ENCODE assay signal across 12 cellular contexts in genomic region chr13:50365300-50365682, GRCh38.
DNase-seq lines count a peak whose midpoint lies in the region; ATAC-seq and TF ChIP-seq lines count a peak whose summit lies in the region.
"Had no signal": no experiment of that assay in that cellular context is flagged by ENCODE, and none has a peak within 500 bp of the region (broad histone marks: within the 10 kb centered on the region; RNA-seq: fewer than 3 reads in every experiment).

No MANE protein-coding gene starts in this region.

- peak overlapping the region; percentile 80 for H3K4me3 Mint-ChIP-seq in activated naive CD4-positive, alpha-beta T cell treated with anti-CD3 and anti-CD28 coated beads, Interleukin-2, amount 50 U/mL, for 24 hours

- ATAC-seq in GM18867 (IDR thresholded peaks at IDR 0.05; ENCODE audit: unreplicated experiment), result peak; percentile 2
- ATAC-seq in mucosa of descending colon, result peak; percentile 54

- no peak for TF ChIP-seq CTCF in mucosa of descending colon (IDR thresholded peaks at IDR 0.05)
- no peak for TF ChIP-seq CTCF in coronary artery (IDR thresholded peaks at IDR 0.05)

- peak; percentile 75 for DNase-seq in HT1080 (ENCODE audit: low read depth)
- DNase-seq in mucosa of descending colon, result no peak
- DNase-seq in stimulated activated naive CD4-positive, alpha-beta T cell treated with Interleukin-2 at 50 U/mL for 16 hours (lab: John Stamatoyannopoulos, UW), result no peak
- DNase-seq in mesenteric fat pad (ENCODE audit: low spot score), result no peak
- DNase-seq in NCI-H748 (lab: John Stamatoyannopoulos, UW; ENCODE audit: unreplicated experiment), result no peak
- no peak for DNase-seq in coronary artery (ENCODE audit: low spot score)
- DNase-seq: DND-41, T1000, uterus had no signal

- H3K36me3 ChIP-seq in mucosa of descending colon (ENCODE audit: low read depth), result no peaks in the 10 kb centered on the region
- H3K36me3 ChIP-seq: ascending aorta, uterus had no signal

- H3K4me1 Mint-ChIP-seq in activated naive CD4-positive, alpha-beta T cell treated with anti-CD3 and anti-CD28 coated beads, Interleukin-2, amount 50 U/mL, for 24 hours, result peaks cover 44% of the 10 kb centered on the region

- H3K27me3 Mint-ChIP-seq in activated naive CD4-positive, alpha-beta T cell treated with anti-CD3 and anti-CD28 coated beads, Interleukin-2, amount 50 U/mL, for 24 hours, result no peaks in the 10 kb centered on the region

- intact Hi-C loops in mucosa of descending colon (cut with DNase I, micrococcal nuclease), result no loop called here

- H3K9me3 ChIP-seq in mucosa of descending colon, result no peaks in the 10 kb centered on the region
- H3K9me3 ChIP-seq: ascending aorta, uterus had no signal

- peaks cover 8% of the 10 kb centered on the region for H3K4me1 ChIP-seq in mucosa of descending colon (ENCODE audit: low read depth)
- H3K4me1 ChIP-seq: ascending aorta, uterus had no signal

- no peaks in the 10 kb centered on the region for H3K9me3 Mint-ChIP-seq in activated naive CD4-positive, alpha-beta T cell treated with anti-CD3 and anti-CD28 coated beads, Interleukin-2, amount 50 U/mL, for 24 hours

- H3K4me3 ChIP-seq in mucosa of descending colon (no peak overlapping the region), coronary artery (no peak overlapping the region)
- H3K4me3 ChIP-seq: uterus had no signal

- H3K27ac ChIP-seq in coronary artery, result no peak overlapping the region
- H3K27ac ChIP-seq: uterus had no signal

- no peaks in the 10 kb centered on the region for H3K36me3 Mint-ChIP-seq in activated naive CD4-positive, alpha-beta T cell treated with anti-CD3 and anti-CD28 coated beads, Interleukin-2, amount 50 U/mL, for 24 hours

- H3K27ac Mint-ChIP-seq in activated naive CD4-positive, alpha-beta T cell treated with anti-CD3 and anti-CD28 coated beads, Interleukin-2, amount 50 U/mL, for 24 hours, result peak overlapping the region; percentile 93
